In genomic region chr22:39090426-39091064, GRCh38 we compare ENCODE assay signal across 8 cellular contexts. TPM values are rescaled to one million over a fixed set of nuclear protein-coding genes. Genes with fewer than 3 reads are reported as not detected.
DNase-seq lines count a peak whose midpoint lies in the region; ATAC-seq, FAIRE-seq and TF ChIP-seq lines count a peak whose summit lies in the region.

No MANE protein-coding gene starts in this region.

- no peak overlapping the region for H3K4me2 ChIP-seq in H1 (ENCODE audit: insufficient read depth in 1 of 2, low read depth in 2 of 2, low read length in 2 of 2)

- H3K23ac ChIP-seq in H1 (ENCODE audit: insufficient read length), result no peak overlapping the region

- H3K9me3 ChIP-seq in H1 (ENCODE audit: insufficient read depth in 2 of 2, low read depth in 1 of 2, low read length in 1 of 2), result no peaks in the 10 kb centered on the region

- 94% methylated on average over 15 of the region's 15 CpGs; no CpG with 5 or more reads in 1 of the 2 experiments for WGBS in H1 (ENCODE audit: extremely low coverage in 1 of 2, insufficient coverage in 1 of 2, insufficient read length in 1 of 2, insufficient replicate concordance in 2 of 2, low coverage in 1 of 2, low lambda C conversion rate in 2 of 2, missing lambda C conversion rate in 1 of 2), 2 experiments

- TF ChIP-seq POLR2A in H1 (IDR thresholded peaks at IDR 0.05; ENCODE audit: control extremely low read depth in 1 of 2, low read depth in 2 of 2, low read length in 2 of 2), result no peak

- peak overlapping the region; percentile 50 for H3K4me3 Mint-ChIP-seq in activated CD4-positive, alpha-beta memory T cell treated with anti-CD3 and anti-CD28 coated beads for 36 hours

- peak overlapping the region; percentile 96 for H3K27ac Mint-ChIP-seq in activated CD4-positive, alpha-beta memory T cell treated with anti-CD3 and anti-CD28 coated beads for 36 hours

- FAIRE-seq in H1 (lab: Jason Lieb, UNC), result no peak

- H3K27me3 Mint-ChIP-seq in activated CD4-positive, alpha-beta memory T cell treated with anti-CD3 and anti-CD28 coated beads for 36 hours, result no peaks in the 10 kb centered on the region

- H2BK15ac ChIP-seq in H1 (ENCODE audit: low read length), result no peak overlapping the region

- no peaks in the 10 kb centered on the region for H3K36me3 ChIP-seq in H1 (ENCODE audit: control insufficient read depth in 2 of 4, insufficient read depth in 4 of 4, low read length in 3 of 4)

- no peak overlapping the region for H4K91ac ChIP-seq in H1 (replicated peaks; ENCODE audit: insufficient read length, low read length)

- CTCF ChIA-PET in activated CD4-positive, alpha-beta memory T cell treated with anti-CD3 and anti-CD28 coated beads for 36 hours (lab: Charles Lee), result interaction anchor here (1.2 to 2.5 kb wide), 2 partner anchors 23 to 28 kb away, joined by 3 to 7 read pairs; no protein-coding TSS in a partner anchor
- CTCF ChIA-PET in H1 (lab: Charles Lee; ENCODE audit: partially characterized antibody), result interaction anchor here (1.1 kb wide), 1 partner anchor 61 kb away, joined by 4 read pairs; no protein-coding TSS in a partner anchor

- peaks cover 2% of the 10 kb centered on the region; the same call in 1 of the 2 replicates for H3K23me2 ChIP-seq in H1 (ENCODE audit: low read depth, low read length)

- no peaks in the 10 kb centered on the region for H3K79me2 ChIP-seq in H1 (ENCODE audit: control insufficient read depth in 1 of 2, insufficient read depth in 2 of 2, low read length in 2 of 2)

- no peak overlapping the region for H2BK5ac ChIP-seq in H1 (ENCODE audit: low read depth, low read length)

- H3K36me3 Mint-ChIP-seq in activated CD4-positive, alpha-beta memory T cell treated with anti-CD3 and anti-CD28 coated beads for 36 hours, result peaks cover 10% of the 10 kb centered on the region

- H2AK5ac ChIP-seq in H1 (ENCODE audit: low read depth, low read length), result peak overlapping the region; percentile 49; the same call in 1 of the 2 replicates

- no peak for TF ChIP-seq CTCF in H1 (IDR thresholded peaks at IDR 0.05; ENCODE audit: control extremely low read depth in 1 of 3, insufficient read depth in 1 of 3, low read depth in 1 of 3, low read length in 3 of 3)

- POLR2A ChIA-PET in activated CD4-positive, alpha-beta memory T cell treated with anti-CD3 and anti-CD28 coated beads for 36 hours (lab: Charles Lee), result interaction anchor here (0.6 to 2.3 kb wide), 5 partner anchors 9 to 29 kb away, joined by 3 to 9 read pairs (median 5); no protein-coding TSS in a partner anchor
- POLR2A ChIA-PET in H1 (lab: Charles Lee; ENCODE audit: partially characterized antibody), result no interaction called here

- H3K4me1 ChIP-seq in H1 (replicated peaks in 1 of 4; ENCODE audit: control insufficient read depth in 3 of 4, insufficient read depth in 4 of 4, low read length in 3 of 4), result peaks cover 0 to 7% (median 6%) of the 10 kb centered on the region in 4 experiments; a peak in 6 of 7 replicates

- H3K18ac ChIP-seq in H1 (ENCODE audit: extremely low read depth, low read length), result no peak overlapping the region

- no peak overlapping the region for H2BK120ac ChIP-seq in H1 (replicated peaks; ENCODE audit: low read depth, low read length)

- no peak for ATAC-seq in HG02588 (IDR thresholded peaks at IDR 0.05; ENCODE audit: unreplicated experiment)

- H3K27me3 ChIP-seq in H1 (replicated peaks in 1 of 4; ENCODE audit: control insufficient read depth in 3 of 4, extremely low read depth in 1 of 4, insufficient read depth in 3 of 4, low read length in 3 of 4), result peaks cover 0 to 2% (median 0%) of the 10 kb centered on the region in 4 experiments; a peak in 2 of 7 replicates

- no peak overlapping the region for H3K56ac ChIP-seq in H1 (replicated peaks; ENCODE audit: insufficient read length, low read depth, low read length)

- peak overlapping the region; percentile 35; the same call in 1 of the 2 replicates for H4K8ac ChIP-seq in H1 (ENCODE audit: extremely low read depth, insufficient read depth, low read length)

- H2BK20ac ChIP-seq in H1 (ENCODE audit: low read length), result no peak overlapping the region

- peaks cover 85% of the 10 kb centered on the region for H3K4me1 Mint-ChIP-seq in activated CD4-positive, alpha-beta memory T cell treated with anti-CD3 and anti-CD28 coated beads for 36 hours (ENCODE audit: low read depth)

- no peak overlapping the region for H3K27ac ChIP-seq in H1 (ENCODE audit: low read depth, low read length)

- no peaks in the 10 kb centered on the region for H3K79me1 ChIP-seq in H1 (ENCODE audit: low read depth, low read length)

- no peak for TF ChIP-seq RAD21 in H1 (IDR thresholded peaks at IDR 0.05 in 1 of 2, conservative IDR thresholded peaks at IDR 0.05 in 1 of 2; ENCODE audit: low read depth in 2 of 2, low read length in 2 of 2)

- H4K5ac ChIP-seq in H1 (ENCODE audit: insufficient read length, low read depth, low read length), result no peak overlapping the region

- H3K4ac ChIP-seq in H1 (replicated peaks; ENCODE audit: insufficient read length, low read depth, low read length), result no peak overlapping the region

- no peak overlapping the region for H2AFZ ChIP-seq in H1 (ENCODE audit: low read length)

- no peak overlapping the region for H3K14ac ChIP-seq in H1 (ENCODE audit: insufficient read length)

- intact Hi-C loops in activated CD4-positive, alpha-beta memory T cell treated with anti-CD3 and anti-CD28 coated beads for 36 hours (cut with micrococcal nuclease), result loop anchor here (1.0 to 10.0 kb wide), 7 partner anchors 9 to 336 kb away; partner anchors contain the start of genes APOBEC3C, CBX6 and SUN2

- no peak overlapping the region for H2BK12ac ChIP-seq in H1 (ENCODE audit: low read depth, low read length)

- no peak for TF ChIP-seq EP300 in H1 (IDR thresholded peaks at IDR 0.05; ENCODE audit: borderline replicate concordance in 1 of 2, low read depth in 2 of 2, low read length in 2 of 2)

- peak; percentile 82 for DNase-seq in HPDE6-E6E7 (ENCODE audit: extremely low spot score)
- peak; percentile 95 for DNase-seq in activated CD4-positive, alpha-beta memory T cell treated with anti-CD3 and anti-CD28 coated beads for 36 hours
- DNase-seq in H1 (ENCODE audit: low read depth in 1 of 2, low spot score in 2 of 2), result no peak
- DNase-seq in stimulated activated CD8-positive, alpha-beta memory T cell treated with anti-CD3 and anti-CD28 coated beads, Interleukin-15, amount 100 ng/mL, for 4 hours (ENCODE audit: low read depth in 2 of 2), result peak; percentile 75 to 77
- no peak for DNase-seq in NCI-H2196 (lab: John Stamatoyannopoulos, UW; ENCODE audit: unreplicated experiment)
- DNase-seq in NCI-H510A (lab: John Stamatoyannopoulos, UW), result no peak
- DNase-seq in NOMO-1 treated with DMSO at 0.1 percent for 48 hours (lab: John Stamatoyannopoulos, UW; ENCODE audit: unreplicated experiment), result no peak

- peaks cover 0 to 2% of the 10 kb centered on the region in 2 experiments for H4K20me1 ChIP-seq in H1 (replicated peaks in 1 of 2; ENCODE audit: control insufficient read depth in 1 of 2, insufficient read depth in 2 of 2, low read length in 2 of 2)

- H3K9me3 Mint-ChIP-seq in activated CD4-positive, alpha-beta memory T cell treated with anti-CD3 and anti-CD28 coated beads for 36 hours, result no peaks in the 10 kb centered on the region

- H3K9ac ChIP-seq in H1 (replicated peaks in 1 of 4; ENCODE audit: extremely low read depth in 1 of 4, low read depth in 3 of 4, low read length in 3 of 4), result no peak overlapping the region

- no peak overlapping the region for H3K4me3 ChIP-seq in H1 (ENCODE audit: extremely low read depth in 1 of 4, insufficient read depth in 2 of 4, low read depth in 3 of 4, low read length in 4 of 4)

TF ChIP-seq in H1, 55 proteins besides CTCF, POLR2A, EP300 and RAD21 (continues in another document):
- TF ChIP-seq MAFK (IDR thresholded peaks at IDR 0.05; ENCODE audit: low read depth, low read length), result no peak
- no peak for TF ChIP-seq HDAC2 (IDR thresholded peaks at IDR 0.05; ENCODE audit: borderline replicate concordance in 1 of 2, low read depth in 2 of 2, low read length in 2 of 2)
- no peak for TF ChIP-seq BRCA1 (IDR thresholded peaks at IDR 0.05; ENCODE audit: low read depth, low read length)
- TF ChIP-seq SIRT6 (IDR thresholded peaks at IDR 0.05; ENCODE audit: low read length), result no peak

RNA-seq across cellular contexts. Expression of gene APOBEC3H, which starts 6.5 kb away (rescaled TPM):
- total RNA-seq in activated CD4-positive, alpha-beta memory T cell treated with anti-CD3 and anti-CD28 coated beads for 36 hours, result 10 to 100 TPM; 23.6 to 25.3 TPM
- 0.47 and 0.48 TPM in 2 replicates for total RNA-seq in H1 (2021; fragmentation: NEBNext Ultra II Directional; extraction: Animal tissue kit (Norgen Biotek cat#: 25700))
- polyA plus RNA-seq in H1 (2011; rRNA removed), result 0.52 and 0.56 TPM in 2 replicates
- polyA plus RNA-seq in H1 (2011; cell fraction: cytosol; rRNA removed), result 0.45 TPM
- polyA plus RNA-seq in H1 (2011; cell fraction: nucleus; rRNA removed), result 0.58 TPM
- polyA plus RNA-seq in H1 (2012, experiment 1 of 2), result 0.44 to 1.3 TPM (median 0.92 TPM) in 3 of 4 replicates, not detected in the other
- 0.63 TPM for polyA plus RNA-seq in H1 (2012, experiment 2 of 2)
- polyA plus RNA-seq in H1 (2013, experiment 1 of 2), result 0.65 TPM
- polyA plus RNA-seq in H1 (2013, experiment 2 of 2), result 0.66 TPM
- 1.4 and 1.8 TPM in 2 replicates for polyA minus RNA-seq in H1 (2011; rRNA and poly(A)+ RNA removed)
- not detected for polyA minus RNA-seq in H1 (2011; cell fraction: cytosol; rRNA and poly(A)+ RNA removed)
- polyA minus RNA-seq in H1 (2011; cell fraction: nucleus; rRNA and poly(A)+ RNA removed), result not detected

RNA-seq across cellular contexts. Expression of gene APOBEC3G, which starts 13.5 kb away (rescaled TPM):
- 100 to 1,000 TPM; 106 to 108 TPM for total RNA-seq in activated CD4-positive, alpha-beta memory T cell treated with anti-CD3 and anti-CD28 coated beads for 36 hours
- total RNA-seq in H1 (2021; fragmentation: NEBNext Ultra II Directional; extraction: Animal tissue kit (Norgen Biotek cat#: 25700)), result 0.94 and 2.0 TPM in 2 replicates
- 1.7 and 2.5 TPM in 2 replicates for polyA plus RNA-seq in H1 (2011; rRNA removed)
- polyA plus RNA-seq in H1 (2011; cell fraction: cytosol; rRNA removed), result 2.3 TPM
- 2.7 TPM for polyA plus RNA-seq in H1 (2011; cell fraction: nucleus; rRNA removed)
- 0.74 to 1.8 TPM (median 1.5 TPM) in 4 replicates for polyA plus RNA-seq in H1 (2012, experiment 1 of 2)
- 1.3 TPM for polyA plus RNA-seq in H1 (2012, experiment 2 of 2)
- polyA plus RNA-seq in H1 (2013, experiment 1 of 2), result 1.2 TPM
- polyA plus RNA-seq in H1 (2013, experiment 2 of 2), result 1.1 TPM
- polyA minus RNA-seq in H1 (2011; rRNA and poly(A)+ RNA removed), result 2.6 and 2.7 TPM in 2 replicates
- polyA minus RNA-seq in H1 (2011; cell fraction: cytosol; rRNA and poly(A)+ RNA removed), result 1.5 TPM
- polyA minus RNA-seq in H1 (2011; cell fraction: nucleus; rRNA and poly(A)+ RNA removed), result 2.7 TPM

RNA-seq across cellular contexts. Expression of gene APOBEC3F, which starts 49.9 kb away (rescaled TPM):
- total RNA-seq in activated CD4-positive, alpha-beta memory T cell treated with anti-CD3 and anti-CD28 coated beads for 36 hours, result 10 to 100 TPM; 33.4 to 34.9 TPM
- total RNA-seq in H1 (2021; fragmentation: NEBNext Ultra II Directional; extraction: Animal tissue kit (Norgen Biotek cat#: 25700)), result 7.3 and 9.7 TPM in 2 replicates
- 4.0 and 5.5 TPM in 2 replicates for polyA plus RNA-seq in H1 (2011; rRNA removed)
- polyA plus RNA-seq in H1 (2011; cell fraction: cytosol; rRNA removed), result 3.1 TPM
- polyA plus RNA-seq in H1 (2011; cell fraction: nucleus; rRNA removed), result 4.0 TPM
- polyA plus RNA-seq in H1 (2012, experiment 1 of 2), result 3.8 to 5.7 TPM (median 4.8 TPM) in 4 replicates
- polyA plus RNA-seq in H1 (2012, experiment 2 of 2), result 2.6 TPM
- polyA plus RNA-seq in H1 (2013, experiment 1 of 2), result 4.7 TPM
- 4.7 TPM for polyA plus RNA-seq in H1 (2013, experiment 2 of 2)
- 6.5 and 6.8 TPM in 2 replicates for polyA minus RNA-seq in H1 (2011; rRNA and poly(A)+ RNA removed)
- 5.7 TPM for polyA minus RNA-seq in H1 (2011; cell fraction: cytosol; rRNA and poly(A)+ RNA removed)
- 4.4 TPM for polyA minus RNA-seq in H1 (2011; cell fraction: nucleus; rRNA and poly(A)+ RNA removed)

Comparison
In these comparisons a context has a peak if more than half of its experiments do, and no peak if none do; other contexts are left out.
1. DNase-seq: peak in HPDE6-E6E7 (single experiment), activated CD4-positive, alpha-beta memory T cell treated with anti-CD3 and anti-CD28 coated beads for 36 hours (single experiment) and stimulated activated CD8-positive, alpha-beta memory T cell treated with anti-CD3 and anti-CD28 coated beads, Interleukin-15, amount 100 ng/mL, for 4 hours (2 of 2); none in H1 (0 of 2), NCI-H2196 (single experiment), NCI-H510A (single experiment) and NOMO-1 treated with DMSO at 0.1 percent for 48 hours (single experiment).
2. RNA of gene APOBEC3H, which starts 6.5 kb away (total RNA-seq): 23.6 to 25.3 TPM in activated CD4-positive, alpha-beta memory T cell treated with anti-CD3 and anti-CD28 coated beads for 36 hours; 0.47 to 0.48 TPM in H1; every median in the first group is over 10 times any median in the second.
3. RNA of gene APOBEC3G, which starts 13.5 kb away (total RNA-seq): 106 to 108 TPM in activated CD4-positive, alpha-beta memory T cell treated with anti-CD3 and anti-CD28 coated beads for 36 hours; 0.94 to 2.0 TPM in H1; every median in the first group is over 10 times any median in the second.